In the genomic region with DNA sequence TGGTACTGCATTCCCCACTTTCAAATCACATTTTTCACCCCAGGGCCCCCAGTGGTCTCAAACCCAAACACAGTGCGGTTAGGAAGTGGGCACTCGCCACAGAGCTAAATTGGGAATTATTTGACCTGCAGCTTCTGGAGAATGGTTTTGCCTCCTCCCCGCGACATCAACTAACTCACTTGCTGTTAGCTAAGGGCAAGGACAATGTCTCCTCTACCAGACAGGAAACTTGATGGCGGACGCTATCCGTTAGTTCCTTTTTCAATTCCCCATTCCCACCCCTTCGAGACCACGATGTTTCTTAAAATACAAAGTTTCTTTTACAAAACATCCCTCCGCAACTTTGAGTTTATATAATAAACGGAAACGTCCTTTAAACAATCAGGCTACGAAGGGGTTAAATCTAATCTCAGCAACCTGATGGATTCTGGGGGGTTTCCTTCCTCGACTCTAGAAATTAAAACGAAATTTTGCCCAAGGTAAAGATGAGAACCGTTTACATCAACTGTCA, we compare ENCODE assay signal across 8 cellular contexts. TPM values are rescaled to one million over a fixed set of nuclear protein-coding genes. Genes with fewer than 3 reads are reported as not detected.
DNase-seq lines count a peak whose midpoint lies in the region; ATAC-seq and TF ChIP-seq lines count a peak whose summit lies in the region.

No MANE protein-coding gene starts in this region.

- no peaks in the 10 kb centered on the region for H3K27me3 ChIP-seq in muscle layer of duodenum (ENCODE audit: low read depth, low read length)

- peak overlapping the region; percentile 99 for H3K27ac Mint-ChIP-seq in chondrocyte (ENCODE audit: unreplicated experiment)

- peaks cover 6 to 17% of the 10 kb centered on the region in 2 donors for H3K36me3 ChIP-seq in muscle layer of duodenum (ENCODE audit: control insufficient read depth in 1 of 2, insufficient read depth in 2 of 2, low read length in 2 of 2)

- no peaks in the 10 kb centered on the region for H3K27me3 Mint-ChIP-seq in chondrocyte (ENCODE audit: low read depth)

- POLR2A ChIA-PET in RWPE1 (lab: Yijun Ruan, JAX; ENCODE audit: low non-redundant PET): interaction anchor here (1.2 kb wide), 1 partner anchor 24 kb away, joined by 3 read pairs; the partner anchor contains the start of gene FAM117A

- H3K4me1 Mint-ChIP-seq in chondrocyte (ENCODE audit: low read depth): peaks cover 46% of the 10 kb centered on the region

- DNase-seq in GM12864 (ENCODE audit: low read depth): peak; percentile 24
- DNase-seq in RWPE1 (ENCODE audit: low spot score): no peak
- no peak for DNase-seq in chondrocyte (ENCODE audit: low spot score)
- DNase-seq in cerebellar cortex (ENCODE audit: low spot score): no peak
- DNase-seq in NCI-H187 (lab: John Stamatoyannopoulos, UW): no peak

- TF ChIP-seq CTCF in GM12864 (IDR thresholded peaks at IDR 0.05; ENCODE audit: low read depth, low read length, missing control alignments) (no peak), RWPE1 (conservative IDR thresholded peaks at IDR 0.05; ENCODE audit: low read depth) (no peak), chondrocyte (IDR thresholded peaks at IDR 0.05) (no peak)

- peaks cover 14 to 63% of the 10 kb centered on the region in 2 donors for H3K4me1 ChIP-seq in muscle layer of duodenum (ENCODE audit: control insufficient read depth in 1 of 2, insufficient read depth in 2 of 2, low read length in 2 of 2)

- CTCF ChIA-PET in RWPE1 (lab: Yijun Ruan, JAX): interaction anchor here (0.6 to 1.4 kb wide), 2 partner anchors 10 to 1805 kb away, joined by 3 to 5 read pairs; no protein-coding TSS in a partner anchor

- H3K36me3 Mint-ChIP-seq in chondrocyte (ENCODE audit: low read depth): peaks cover 9% of the 10 kb centered on the region

- ATAC-seq in HG03108 (IDR thresholded peaks at IDR 0.05; ENCODE audit: unreplicated experiment) (no peak), GM21576 (IDR thresholded peaks at IDR 0.05; ENCODE audit: unreplicated experiment) (no peak)

- peak overlapping the region; percentile 96 for H3K27ac ChIP-seq in RWPE1
- peak overlapping the region; percentile 98 for H3K27ac ChIP-seq in muscle layer of duodenum (ENCODE audit: low read length)

- peak overlapping the region; percentile 93 for H3K4me3 Mint-ChIP-seq in chondrocyte (ENCODE audit: unreplicated experiment)

- no peaks in the 10 kb centered on the region for H3K9me3 ChIP-seq in muscle layer of duodenum (ENCODE audit: control insufficient read depth in 1 of 2, low read length in 2 of 2)

- no peaks in the 10 kb centered on the region for H3K9me3 Mint-ChIP-seq in chondrocyte (ENCODE audit: low read depth)

- H3K4me3 ChIP-seq in GM12864 (ENCODE audit: low read depth, low read length) (peak overlapping the region; percentile 94), muscle layer of duodenum (ENCODE audit: low read depth in 1 of 2, low read length in 2 of 2) (peak overlapping the region; percentile 87 to 94)

RNA-seq across cellular contexts. Expression of gene KAT7, which starts 0.5 kb away (rescaled TPM):
- total RNA-seq in chondrocyte: 32.0 to 42.8 TPM (median 33.1 TPM) in 3 replicates

RNA-seq across cellular contexts. Expression of gene FAM117A, which starts 24.1 kb away (rescaled TPM):
- 3.1 to 3.4 TPM (median 3.3 TPM) in 3 replicates for total RNA-seq in chondrocyte

RNA-seq across cellular contexts. Expression of gene TAC4, which starts 59.9 kb away (rescaled TPM):
- total RNA-seq in chondrocyte: not detected in 3 replicates
